ENCODE assay signal across 21 cellular contexts in genomic region chr17:65088621-65089385, GRCh38.
"Had no signal": no experiment of that assay in that cellular context is flagged by ENCODE, and none has a peak within 500 bp of the region (broad histone marks: within the 10 kb centered on the region; RNA-seq: fewer than 3 reads in every experiment).

No MANE protein-coding gene starts in this region.

- H3K4me3 ChIP-seq: esophagus squamous epithelium, lower lobe of right lung, neural progenitor cell, right lobe of liver, skin epidermis, tibial artery, vagina had no signal

- DNase-seq: activated CD4-positive, alpha-beta T cell treated with anti-CD3 and anti-CD28 coated beads, Interleukin-2, amount 10 ng/mL, durations not matched to agents 7 days and 5 days; activated CD4-positive, CD25-positive, alpha-beta regulatory T cell treated with anti-CD3 and anti-CD28 coated beads, Interleukin-2, amount 50 U/mL, for 72 hours; activated CD8-positive, alpha-beta memory T cell treated with anti-CD3 and anti-CD28 coated beads, Interleukin-2, amount 10 ng/mL, durations not matched to agents 7 days and 5 days; activated CD8-positive, alpha-beta T cell treated with anti-CD3 and anti-CD28 coated beads for 36 hours; activated effector memory CD4-positive, alpha-beta T cell treated with anti-CD3 and anti-CD28 coated beads, Interleukin-2, amount 50 U/mL, for 16 hours; activated naive CD4-positive, alpha-beta T cell treated with anti-CD3 and anti-CD28 coated beads, Interleukin-2, amount 10 ng/mL, durations not matched to agents 7 days and 5 days; activated T-cell treated with anti-CD3 and anti-CD28 coated beads for 4 hours; amygdala; effector CD8-positive, alpha-beta T cell; esophagus squamous epithelium; kidney; lower lobe of right lung; naive thymus-derived CD8-positive, alpha-beta T cell; stimulated activated CD4-positive, alpha-beta T cell treated with anti-CD3 and anti-CD28 coated beads, Interleukin-1b, Interleukin-23, amount 100 ng/mL, for 48 hours; stimulated activated naive CD8-positive, alpha-beta T cell treated with anti-CD3 and anti-CD28 coated beads, Interleukin-15, amount 100 ng/mL, for 72 hours; WERI-Rb-1 had no signal
